ENCODE assay signal across 8 cellular contexts in the genomic region with DNA sequence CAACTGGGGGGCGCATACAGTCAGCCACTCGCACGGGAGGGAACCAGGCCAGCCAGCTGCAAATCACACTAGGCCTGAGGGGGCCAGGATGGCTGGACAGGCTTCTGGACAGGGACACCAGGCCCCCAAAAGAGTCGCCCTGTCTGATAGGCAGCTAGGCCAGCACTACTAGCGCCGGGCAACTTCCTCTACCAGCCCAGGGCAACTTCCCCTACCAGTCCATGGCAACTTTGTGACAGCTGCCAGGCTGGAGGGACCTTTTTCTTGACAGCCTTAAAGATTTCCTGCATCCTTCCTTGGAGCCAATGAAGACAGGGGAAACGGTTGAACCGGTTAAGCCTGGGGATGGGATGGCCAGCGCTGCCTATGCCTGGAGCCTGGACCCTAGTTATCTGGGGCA. TPM values are rescaled to one million over a fixed set of nuclear protein-coding genes. Genes with fewer than 3 reads are reported as not detected.
DNase-seq lines count a peak whose midpoint lies in the region; ATAC-seq and TF ChIP-seq lines count a peak whose summit lies in the region.

No MANE protein-coding gene starts in this region.

- 56% methylated on average over 9 of the region's 9 CpGs; no CpG with 5 or more reads in 1 of the 2 donors for WGBS in transverse colon (ENCODE audit: low coverage in 1 of 2), 2 donors

- no peaks in the 10 kb centered on the region for H3K9me3 ChIP-seq in transverse colon

- no peak for ATAC-seq in activated T-cell treated with anti-CD3 and anti-CD28 coated beads, Interleukin-2, amount 50 U/mL, for 4 hours

- H3K27me3 Mint-ChIP-seq in activated T-cell treated with anti-CD3 and anti-CD28 coated beads, Interleukin-2, amount 50 U/mL, for 4 hours (ENCODE audit: low read depth), result no peaks in the 10 kb centered on the region
- H3K27me3 Mint-ChIP-seq in activated naive CD8-positive, alpha-beta T cell, result no peaks in the 10 kb centered on the region

- H3K4me1 ChIP-seq in transverse colon, result peaks cover 32 to 79% (median 62%) of the 10 kb centered on the region in 4 donors

- no peak for DNase-seq in activated T-cell treated with anti-CD3 and anti-CD28 coated beads, Interleukin-2, amount 50 U/mL, for 4 hours
- DNase-seq in activated T-cell treated with anti-CD3 and anti-CD28 coated beads, Interleukin-2, amount 50 U/mL, for 1 hour, result no peak
- peak; percentile 48 for DNase-seq in medulla oblongata (ENCODE audit: extremely low spot score)
- no peak for DNase-seq in transverse colon
- no peak for DNase-seq in epidermal melanocyte (ENCODE audit: insufficient read length, low spot score)
- DNase-seq in AG08395 (ENCODE audit: low spot score), result no peak
- no peak for DNase-seq in cerebellum (ENCODE audit: low spot score)

- no peak for TF ChIP-seq CTCF in transverse colon (IDR thresholded peaks at IDR 0.05)

- H3K36me3 ChIP-seq in transverse colon, result no peaks in the 10 kb centered on the region

- intact Hi-C loops in transverse colon (cut with DNase I; ENCODE audit: low total_unique reads), result no loop called here

- TF ChIP-seq POLR2A in transverse colon (IDR thresholded peaks at IDR 0.05), result no peak

- no peak for TF ChIP-seq EP300 in transverse colon (IDR thresholded peaks at IDR 0.05; ENCODE audit: low read depth)

- H3K27ac ChIP-seq in transverse colon, result peak overlapping the region; percentile 83 to 91 (median 86)

- peak overlapping the region; percentile 98 for H3K27ac Mint-ChIP-seq in activated naive CD8-positive, alpha-beta T cell

- H3K4me1 Mint-ChIP-seq in activated T-cell treated with anti-CD3 and anti-CD28 coated beads, Interleukin-2, amount 50 U/mL, for 4 hours (ENCODE audit: low read depth), result peaks cover 87% of the 10 kb centered on the region
- peaks cover 88% of the 10 kb centered on the region for H3K4me1 Mint-ChIP-seq in activated naive CD8-positive, alpha-beta T cell (ENCODE audit: low read depth)

- peak overlapping the region in 2 of 4 donors; percentile 25 to 37 for H3K4me3 ChIP-seq in transverse colon

- H3K27me3 ChIP-seq in transverse colon, result no peaks in the 10 kb centered on the region

- in situ Hi-C loops in transverse colon (cut with MboI; ENCODE audit: low pct_ligation_motif_present in 1 of 4, low pct_unique_long_range_greater_than_20kb in 1 of 4, low sequenced_read_pairs in 3 of 4), result no loop called here

- peak overlapping the region; percentile 81 for H3K4me3 Mint-ChIP-seq in activated T-cell treated with anti-CD3 and anti-CD28 coated beads, Interleukin-2, amount 50 U/mL, for 4 hours
- peak overlapping the region; percentile 81 for H3K4me3 Mint-ChIP-seq in activated naive CD8-positive, alpha-beta T cell

- H3K9me3 Mint-ChIP-seq in activated T-cell treated with anti-CD3 and anti-CD28 coated beads, Interleukin-2, amount 50 U/mL, for 4 hours, result no peaks in the 10 kb centered on the region
- no peaks in the 10 kb centered on the region for H3K9me3 Mint-ChIP-seq in activated naive CD8-positive, alpha-beta T cell (ENCODE audit: low read depth)

- peaks cover 2% of the 10 kb centered on the region for H3K36me3 Mint-ChIP-seq in activated T-cell treated with anti-CD3 and anti-CD28 coated beads, Interleukin-2, amount 50 U/mL, for 4 hours (ENCODE audit: insufficient read depth)
- H3K36me3 Mint-ChIP-seq in activated naive CD8-positive, alpha-beta T cell, result no peaks in the 10 kb centered on the region

RNA-seq across cellular contexts. Expression of a gene that starts 5.1 kb away (rescaled TPM):
- 10 to 100 TPM; 36.0 to 47.6 (median 36.1) TPM for total RNA-seq in activated T-cell treated with anti-CD3 and anti-CD28 coated beads, Interleukin-2, amount 50 U/mL, for 4 hours
- 100 to 1,000 TPM in 1 of 4 donors, 10 to 100 TPM in 2, 1 to 10 TPM in 1; 5.0 to 145 (median 13.6) TPM for total RNA-seq in transverse colon
- 6.5 TPM for total RNA-seq in cerebellum

RNA-seq across cellular contexts. Expression of a gene that starts 49.1 kb away (rescaled TPM):
- 1 to 10 TPM; 4.2 to 4.6 (median 4.4) TPM for total RNA-seq in activated T-cell treated with anti-CD3 and anti-CD28 coated beads, Interleukin-2, amount 50 U/mL, for 4 hours
- total RNA-seq in transverse colon, result 1 to 10 TPM; 3.8 to 6.0 (median 4.8) TPM
- total RNA-seq in cerebellum, result 6.6 TPM
